16 cellular contexts compared by ENCODE assay signal in genomic region chr11:32069361-32070058, GRCh38.
DNase-seq lines count a peak whose midpoint lies in the region; ATAC-seq lines count a peak whose summit lies in the region.
"Had no signal": no experiment of that assay in that cellular context is flagged by ENCODE, and none has a peak within 500 bp of the region (broad histone marks: within the 10 kb centered on the region; RNA-seq: fewer than 3 reads in every experiment).

No MANE protein-coding gene starts in this region.

- H3K4me1 Mint-ChIP-seq in stimulated activated naive B cell treated with anti-CD40 and anti-IgM and Interleukin-4, amounts not matched to agents 10 μg/mL and 1 μg/mL and 100 μg/mL, for 72 hours = peaks cover 0 to 5% of the 10 kb centered on the region in 2 donors
- H3K4me1 Mint-ChIP-seq: CD8-positive, alpha-beta memory T cell had no signal

- H3K9me3 Mint-ChIP-seq in stimulated activated naive B cell treated with anti-CD40 and anti-IgM and Interleukin-4, amounts not matched to agents 10 μg/mL and 1 μg/mL and 100 μg/mL, for 72 hours = no peaks in the 10 kb centered on the region
- H3K9me3 Mint-ChIP-seq: CD8-positive, alpha-beta memory T cell had no signal

- H3K4me3 Mint-ChIP-seq in stimulated activated naive B cell treated with anti-CD40 and anti-IgM and Interleukin-4, amounts not matched to agents 10 μg/mL and 1 μg/mL and 100 μg/mL, for 72 hours = no peak overlapping the region
- H3K4me3 Mint-ChIP-seq: CD8-positive, alpha-beta memory T cell had no signal

- no peak overlapping the region for H3K27ac Mint-ChIP-seq in stimulated activated naive B cell treated with anti-CD40 and anti-IgM and Interleukin-4, amounts not matched to agents 10 μg/mL and 1 μg/mL and 100 μg/mL, for 72 hours

- ATAC-seq in GM21786 (IDR thresholded peaks at IDR 0.05; ENCODE audit: unreplicated experiment) (peak; percentile 81), HG03378 (IDR thresholded peaks at IDR 0.05; ENCODE audit: unreplicated experiment) (peak; percentile 78), HG03565 (IDR thresholded peaks at IDR 0.05; ENCODE audit: unreplicated experiment) (no peak), GM18870 (IDR thresholded peaks at IDR 0.05; ENCODE audit: unreplicated experiment) (no peak)
- ATAC-seq in stimulated activated naive B cell treated with anti-CD40 and anti-IgM and Interleukin-4, amounts not matched to agents 10 μg/mL and 1 μg/mL and 100 μg/mL, for 72 hours (replicated peaks) = peak; percentile 63 to 65
- ATAC-seq: gastrocnemius medialis had no signal

- H3K36me3 Mint-ChIP-seq in stimulated activated naive B cell treated with anti-CD40 and anti-IgM and Interleukin-4, amounts not matched to agents 10 μg/mL and 1 μg/mL and 100 μg/mL, for 72 hours = no peaks in the 10 kb centered on the region

- peaks cover 34 to 39% of the 10 kb centered on the region in 2 donors for H3K27me3 Mint-ChIP-seq in stimulated activated naive B cell treated with anti-CD40 and anti-IgM and Interleukin-4, amounts not matched to agents 10 μg/mL and 1 μg/mL and 100 μg/mL, for 72 hours

- DNase-seq in DMS53 (lab: John Stamatoyannopoulos, UW) = peak; percentile 34
- DNase-seq in DMS53 treated with DMSO at 0.1 percent for 48 hours (lab: John Stamatoyannopoulos, UW; ENCODE audit: unreplicated experiment) = no peak
- no peak for DNase-seq in stimulated activated naive B cell treated with anti-CD40 and anti-IgM and Interleukin-4, amounts not matched to agents 10 μg/mL and 1 μg/mL and 100 μg/mL, for 72 hours
- no peak for DNase-seq in activated CD8-positive, alpha-beta memory T cell treated with anti-CD3 and anti-CD28 coated beads for 24 hours
- DNase-seq: activated CD4-positive, alpha-beta T cell treated with anti-CD3 and anti-CD28 coated beads, Interleukin-2, amount 50 U/mL, for 1 hour; CD8-positive, alpha-beta memory T cell; effector CD8-positive, alpha-beta T cell; gastrocnemius medialis; islet precursor cell; NCI-H1092 treated with DMSO at 0.1 percent for 48 hours; NCI-H2227 treated with DMSO at 0.1 percent for 48 hours; testis had no signal

Comparison
In these comparisons a context has a peak if more than half of its experiments do, and no peak if none do; other contexts are left out.
1. ATAC-seq: peak in GM21786 (single experiment), HG03378 (single experiment) and stimulated activated naive B cell treated with anti-CD40 and anti-IgM and Interleukin-4, amounts not matched to agents 10 μg/mL and 1 μg/mL and 100 μg/mL, for 72 hours (2 of 2); none in HG03565 (single experiment) and GM18870 (single experiment).